In genomic region chr7:48177271-48177670, GRCh38 we compare ENCODE assay signal across 28 cellular contexts. TPM values are rescaled to one million over a fixed set of nuclear protein-coding genes. Genes with fewer than 3 reads are reported as not detected.
"Had no signal": no experiment of that assay in that cellular context is flagged by ENCODE, and none has a peak within 500 bp of the region (broad histone marks: within the 10 kb centered on the region; RNA-seq: fewer than 3 reads in every experiment).

No MANE protein-coding gene starts in this region.

- H3K4me3 ChIP-seq: body of pancreas, esophagus muscularis mucosa, gastrocnemius medialis, heart left ventricle had no signal

- H3K27ac ChIP-seq: body of pancreas, esophagus muscularis mucosa, foreskin keratinocyte, gastrocnemius medialis, heart left ventricle had no signal

- H3K4me1 ChIP-seq: body of pancreas, esophagus muscularis mucosa, foreskin keratinocyte, gastrocnemius medialis, heart left ventricle had no signal

- ATAC-seq: activated T-helper 17 cell treated with anti-CD3 and anti-CD28 coated beads, Interleukin-2, amount 50 U/mL, for 72 hours; body of pancreas; effector memory CD8-positive, alpha-beta T cell; gastrocnemius medialis; heart left ventricle had no signal

- H3K36me3 ChIP-seq: esophagus muscularis mucosa, gastrocnemius medialis, heart left ventricle had no signal

- H3K27me3 ChIP-seq: body of pancreas, esophagus muscularis mucosa, foreskin keratinocyte, gastrocnemius medialis, heart left ventricle had no signal

- DNase-seq: activated CD4-positive, alpha-beta memory T cell treated with anti-CD3 and anti-CD28 coated beads, Interleukin-2, amount 10 ng/mL, durations not matched to agents 7 days and 5 days; activated CD4-positive, alpha-beta T cell treated with anti-CD3 and anti-CD28 coated beads for 1 hour; activated CD4-positive, alpha-beta T cell treated with anti-CD3 and anti-CD28 coated beads for 4 hours; activated CD4-positive, alpha-beta T cell treated with anti-CD3 and anti-CD28 coated beads, Interleukin-2, amount 10 ng/mL, durations not matched to agents 7 days and 5 days; activated CD4-positive, alpha-beta T cell treated with anti-CD3 and anti-CD28 coated beads, Interleukin-2, amount 50 U/mL, for 4 hours; activated CD8-positive, alpha-beta memory T cell treated with anti-CD3 and anti-CD28 coated beads, Interleukin-2, amount 50 U/mL, for 48 hours; activated effector memory CD4-positive, alpha-beta T cell treated with Interleukin-2 at 50 U/mL for 16 hours; activated gamma-delta T cell treated with Interleukin-2 at 50 U/mL for 16 hours; activated naive CD4-positive, alpha-beta T cell treated with anti-CD3 and anti-CD28 coated beads, Interleukin-2, amount 50 U/mL, for 16 hours; activated naive CD4-positive, alpha-beta T cell treated with Interleukin-2 at 50 U/mL for 16 hours; activated T-cell treated with anti-CD3 and anti-CD28 coated beads for 4 hours; activated T-cell treated with anti-CD3 and anti-CD28 coated beads, Interleukin-2, amount 50 U/mL, for 24 hours; amniotic stem cell; anterior cingulate cortex; body of pancreas; caudate nucleus; cortex of kidney; dermis blood vessel endothelial cell; effector CD4-positive, alpha-beta T cell; effector memory CD8-positive, alpha-beta T cell; erythroblast; gastrocnemius medialis; glutamatergic neuron; heart left ventricle; T-helper 2 cell had no signal

- H3K9me3 ChIP-seq: body of pancreas, esophagus muscularis mucosa, gastrocnemius medialis, heart left ventricle had no signal

RNA-seq across cellular contexts. Expression of gene ABCA13, which starts 6.0 kb away (rescaled TPM):
- total RNA-seq: activated CD4-positive, alpha-beta memory T cell treated with anti-CD3 and anti-CD28 coated beads, Interleukin-2, amount 10 ng/mL, durations not matched to agents 7 days and 5 days; activated T-helper 17 cell treated with anti-CD3 and anti-CD28 coated beads, Interleukin-2, amount 50 U/mL, for 72 hours had no signal
